Comparison of ENCODE assay signal across 29 cellular contexts in the genomic region with DNA sequence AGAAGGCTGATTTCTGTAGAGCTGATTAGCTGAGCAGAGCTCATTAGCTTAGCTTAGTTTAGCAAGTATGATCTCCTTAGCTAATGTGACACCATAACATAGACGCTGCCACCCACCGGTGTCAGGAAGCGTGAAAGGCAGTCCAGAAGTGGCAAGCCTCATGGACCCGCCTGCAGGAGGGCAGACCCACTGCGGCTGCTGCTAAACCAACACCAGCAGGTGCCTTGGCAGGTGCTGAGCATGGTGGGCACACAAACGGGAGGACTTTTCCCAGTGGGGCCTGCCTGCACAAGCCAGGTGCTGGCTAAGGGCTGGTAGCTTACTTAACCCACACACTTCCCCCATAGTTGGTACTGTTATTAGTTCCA. TPM values are rescaled to one million over a fixed set of nuclear protein-coding genes. Genes with fewer than 3 reads are reported as not detected.
DNase-seq lines count a peak whose midpoint lies in the region; ATAC-seq, FAIRE-seq and TF ChIP-seq lines count a peak whose summit lies in the region.
"Had no signal": no experiment of that assay in that cellular context is flagged by ENCODE, and none has a peak within 500 bp of the region (broad histone marks: within the 10 kb centered on the region; RNA-seq: fewer than 3 reads in every experiment).

No MANE protein-coding gene starts in this region.

- H3K36me3 ChIP-seq in HepG2 (replicated peaks in 1 of 2; ENCODE audit: control insufficient read depth in 1 of 2, insufficient read depth in 2 of 2, low read length in 2 of 2), result no peaks in the 10 kb centered on the region
- H3K36me3 ChIP-seq: BE2C, brain microvascular endothelial cell had no signal

- no peak overlapping the region for H3K4me2 ChIP-seq in HepG2 (ENCODE audit: low read depth, low read length)

- intact Hi-C loops in HepG2 (cut with micrococcal nuclease; ENCODE audit: unreplicated experiment), result no loop called here

- in situ Hi-C loops in HepG2 (cut with HindIII; ENCODE audit: extremely low pct_ligation_motif_present, low pct_unique_long_range_greater_than_20kb), result no loop called here

- 89% methylated on average over 4 of the region's 6 CpGs for WGBS in HepG2 (ENCODE audit: low lambda C conversion rate)

- DNase-seq in D341Med (ENCODE audit: low spot score), result peak; percentile 54
- DNase-seq in NCI-H345 treated with DMSO at 0.1 percent for 48 hours (lab: John Stamatoyannopoulos, UW; ENCODE audit: unreplicated experiment), result peak; percentile 37
- DNase-seq in HepG2 (ENCODE audit: low spot score), result no peak
- no peak for DNase-seq in HUDEP-2 (lab: John Stamatoyannopoulos, UW; ENCODE audit: unreplicated experiment in 76 of 76)
- no peak for DNase-seq in stimulated activated naive CD8-positive, alpha-beta T cell treated with anti-CD3 and anti-CD28 coated beads, Interleukin-15, Interleukin-2, amounts not matched to agents 100 U/mL and 50 U/mL, for 24 hours
- DNase-seq in NCI-H446 (lab: John Stamatoyannopoulos, UW), result no peak
- DNase-seq: activated CD4-positive, alpha-beta T cell treated with anti-CD3 and anti-CD28 coated beads for 36 hours; amygdala; BE2C; brain microvascular endothelial cell; CD8-positive, alpha-beta memory T cell; cerebellar nuclear complex; dermis blood vessel endothelial cell; DMS153; endodermal cell; HFFc6; left ventricle myocardium inferior; mesendoderm; MM.1S; NCI-H524; retina; small intestine; testis had no signal

- H3K9ac ChIP-seq in HepG2 (ENCODE audit: insufficient read depth, low read depth, low read length), result no peak overlapping the region
- H3K9ac ChIP-seq: parathyroid adenoma had no signal

- no peak for TF ChIP-seq EP300 in HepG2 (IDR thresholded peaks at IDR 0.05; ENCODE audit: low read depth in 2 of 2, low read length in 2 of 2)
- no peak for TF ChIP-seq EP300 in HepG2 (CRISPR knock-in tag; IDR thresholded peaks at IDR 0.05; ENCODE audit: borderline replicate concordance)

- H3K79me2 ChIP-seq in HepG2 (ENCODE audit: insufficient read depth, low read length), result no peaks in the 10 kb centered on the region

- no peaks in the 10 kb centered on the region for H3K27me3 ChIP-seq in HepG2 (ENCODE audit: control insufficient read depth in 1 of 2, insufficient read depth in 2 of 2, low read length in 2 of 2)
- H3K27me3 ChIP-seq: BE2C, brain microvascular endothelial cell, testis had no signal

- peak; percentile 50 for ATAC-seq in HG02759 (IDR thresholded peaks at IDR 0.05; ENCODE audit: unreplicated experiment)
- no peak for ATAC-seq in HepG2
- no peak for ATAC-seq in stimulated activated naive CD8-positive, alpha-beta T cell treated with anti-CD3 and anti-CD28 coated beads, Interleukin-15, Interleukin-2, amounts not matched to agents 100 U/mL and 50 U/mL, for 24 hours
- ATAC-seq: activated CD4-positive, alpha-beta T cell treated with anti-CD3 and anti-CD28 coated beads for 36 hours; esophagus mucosa; Panc1 had no signal

- BruUV-seq in HepG2 (replicated peaks; lab: Mats Ljungman, UMichigan), result no TSS peak

- H3K4me3 ChIP-seq in HepG2 (replicated peaks in 1 of 3; ENCODE audit: insufficient read depth in 1 of 3, low read depth in 2 of 3, low read length in 3 of 3), result no peak overlapping the region
- H3K4me3 ChIP-seq: left ventricle myocardium inferior, testis had no signal

- CTCF ChIA-PET in HepG2 (lab: Yijun Ruan, JAX; ENCODE audit: low intra/inter-chr PET ratio, low total read pairs), result no interaction called here

- H3K27ac ChIP-seq in HepG2 (ENCODE audit: extremely low read length, insufficient read depth, low read length), result no peak overlapping the region
- H3K27ac ChIP-seq: brain microvascular endothelial cell, left ventricle myocardium inferior, parathyroid adenoma, testis had no signal

- POLR2A ChIA-PET in HepG2 (lab: Yijun Ruan, JAX), result interaction anchor here (0.6 kb wide), 1 partner anchor 79 kb away, joined by 5 read pairs; no protein-coding TSS in a partner anchor

- no peak overlapping the region for H2AFZ ChIP-seq in HepG2 (ENCODE audit: low read length)
- H2AFZ ChIP-seq: parathyroid adenoma had no signal

- TF ChIP-seq CTCF in HepG2 (CRISPR knock-in tag; IDR thresholded peaks at IDR 0.05), result no peak

- no peak for FAIRE-seq in HepG2 (lab: Jason Lieb, UNC)
- FAIRE-seq: GM12891, keratinocyte, small intestine had no signal

- no peaks in the 10 kb centered on the region for H4K20me1 ChIP-seq in HepG2 (ENCODE audit: insufficient read depth, low read length)

- TF ChIP-seq RAD21 in HepG2 (CRISPR knock-in tag; IDR thresholded peaks at IDR 0.05), result no peak

- TF ChIP-seq POLR2A in HepG2 (IDR thresholded peaks at IDR 0.05; ENCODE audit: insufficient read depth in 1 of 2, low read depth in 2 of 2, low read length in 2 of 2), result no peak

- H3K4me1 ChIP-seq in HepG2 (ENCODE audit: insufficient read depth, low read length), result peaks cover 15% of the 10 kb centered on the region
- H3K4me1 ChIP-seq: BE2C, parathyroid adenoma had no signal

- no peaks in the 10 kb centered on the region for H3K9me3 ChIP-seq in HepG2 (ENCODE audit: low read length)
- H3K9me3 ChIP-seq: BE2C, left ventricle myocardium inferior, testis had no signal

TF ChIP-seq in HepG2, 621 proteins besides CTCF, POLR2A, EP300 and RAD21 (continues in another document):
- TF ChIP-seq, protein P1, sequence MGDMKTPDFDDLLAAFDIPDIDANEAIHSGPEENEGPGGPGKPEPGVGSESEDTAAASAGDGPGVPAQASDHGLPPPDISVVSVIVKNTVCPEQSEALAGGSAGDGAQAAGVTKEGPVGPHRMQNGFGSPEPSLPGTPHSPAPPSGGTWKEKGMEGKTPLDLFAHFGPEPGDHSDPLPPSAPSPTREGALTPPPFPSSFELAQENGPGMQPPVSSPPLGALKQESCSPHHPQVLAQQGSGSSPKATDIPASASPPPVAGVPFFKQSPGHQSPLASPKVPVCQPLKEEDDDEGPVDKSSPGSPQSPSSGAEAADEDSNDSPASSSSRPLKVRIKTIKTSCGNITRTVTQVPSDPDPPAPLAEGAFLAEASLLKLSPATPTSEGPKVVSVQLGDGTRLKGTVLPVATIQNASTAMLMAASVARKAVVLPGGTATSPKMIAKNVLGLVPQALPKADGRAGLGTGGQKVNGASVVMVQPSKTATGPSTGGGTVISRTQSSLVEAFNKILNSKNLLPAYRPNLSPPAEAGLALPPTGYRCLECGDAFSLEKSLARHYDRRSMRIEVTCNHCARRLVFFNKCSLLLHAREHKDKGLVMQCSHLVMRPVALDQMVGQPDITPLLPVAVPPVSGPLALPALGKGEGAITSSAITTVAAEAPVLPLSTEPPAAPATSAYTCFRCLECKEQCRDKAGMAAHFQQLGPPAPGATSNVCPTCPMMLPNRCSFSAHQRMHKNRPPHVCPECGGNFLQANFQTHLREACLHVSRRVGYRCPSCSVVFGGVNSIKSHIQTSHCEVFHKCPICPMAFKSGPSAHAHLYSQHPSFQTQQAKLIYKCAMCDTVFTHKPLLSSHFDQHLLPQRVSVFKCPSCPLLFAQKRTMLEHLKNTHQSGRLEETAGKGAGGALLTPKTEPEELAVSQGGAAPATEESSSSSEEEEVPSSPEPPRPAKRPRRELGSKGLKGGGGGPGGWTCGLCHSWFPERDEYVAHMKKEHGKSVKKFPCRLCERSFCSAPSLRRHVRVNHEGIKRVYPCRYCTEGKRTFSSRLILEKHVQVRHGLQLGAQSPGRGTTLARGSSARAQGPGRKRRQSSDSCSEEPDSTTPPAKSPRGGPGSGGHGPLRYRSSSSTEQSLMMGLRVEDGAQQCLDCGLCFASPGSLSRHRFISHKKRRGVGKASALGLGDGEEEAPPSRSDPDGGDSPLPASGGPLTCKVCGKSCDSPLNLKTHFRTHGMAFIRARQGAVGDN (CRISPR knock-in tag; IDR thresholded peaks at IDR 0.05), result peak; percentile 13; the same call in 1 of the 2 replicates
- TF ChIP-seq, protein P2, sequence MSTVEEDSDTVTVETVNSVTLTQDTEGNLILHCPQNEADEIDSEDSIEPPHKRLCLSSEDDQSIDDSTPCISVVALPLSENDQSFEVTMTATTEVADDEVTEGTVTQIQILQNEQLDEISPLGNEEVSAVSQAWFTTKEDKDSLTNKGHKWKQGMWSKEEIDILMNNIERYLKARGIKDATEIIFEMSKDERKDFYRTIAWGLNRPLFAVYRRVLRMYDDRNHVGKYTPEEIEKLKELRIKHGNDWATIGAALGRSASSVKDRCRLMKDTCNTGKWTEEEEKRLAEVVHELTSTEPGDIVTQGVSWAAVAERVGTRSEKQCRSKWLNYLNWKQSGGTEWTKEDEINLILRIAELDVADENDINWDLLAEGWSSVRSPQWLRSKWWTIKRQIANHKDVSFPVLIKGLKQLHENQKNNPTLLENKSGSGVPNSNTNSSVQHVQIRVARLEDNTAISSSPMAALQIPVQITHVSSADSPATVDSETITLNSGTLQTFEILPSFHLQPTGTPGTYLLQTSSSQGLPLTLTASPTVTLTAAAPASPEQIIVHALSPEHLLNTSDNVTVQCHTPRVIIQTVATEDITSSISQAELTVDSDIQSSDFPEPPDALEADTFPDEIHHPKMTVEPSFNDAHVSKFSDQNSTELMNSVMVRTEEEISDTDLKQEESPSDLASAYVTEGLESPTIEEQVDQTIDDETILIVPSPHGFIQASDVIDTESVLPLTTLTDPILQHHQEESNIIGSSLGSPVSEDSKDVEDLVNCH (CRISPR knock-in tag; IDR thresholded peaks at IDR 0.05), result no peak
- TF ChIP-seq RBM39 (IDR thresholded peaks at IDR 0.05; ENCODE audit: low read depth, low read length, poor library complexity, severe bottlenecking), result no peak

RNA-seq across cellular contexts. Expression of a gene that starts 22.7 kb away (rescaled TPM):
- 2.4 and 3.7 TPM in 2 replicates for total RNA-seq in HepG2 (2016; rRNA removed; fragmentation: Illumina TruSeq; extraction: Trizol)
- 0.71 and 1.2 TPM in 2 replicates for total RNA-seq in HepG2 (2016; cell fraction: cytosol; rRNA removed; fragmentation: Illumina TruSeq; extraction: Trizol; ENCODE audit: low read depth)
- total RNA-seq in HepG2 (2016; cell fraction: insoluble cytoplasmic fraction; rRNA removed; fragmentation: Illumina TruSeq; extraction: Trizol), result 2.5 and 4.2 TPM in 2 replicates
- 2.2 and 2.8 TPM in 2 replicates for total RNA-seq in HepG2 (2016; cell fraction: membrane; rRNA removed; fragmentation: Illumina TruSeq; extraction: Trizol)
- 2.8 and 5.7 TPM in 2 replicates for total RNA-seq in HepG2 (2016; cell fraction: nucleus; rRNA removed; fragmentation: Illumina TruSeq; extraction: Trizol)
- 9.5 and 9.8 TPM in 2 replicates for polyA plus RNA-seq in HepG2 (2011; rRNA removed)
- 8.8 and 10.7 TPM in 2 replicates for polyA plus RNA-seq in HepG2 (2011; cell fraction: cytosol; rRNA removed)
- polyA plus RNA-seq in HepG2 (2011; cell fraction: nucleus; rRNA removed), result 13.1 TPM in 2 replicates
- 8.9 and 17.1 TPM in 2 replicates for polyA plus RNA-seq in HepG2 (2012)
- polyA plus RNA-seq in HepG2 (2016; cell fraction: cytosol; fragmentation: Illumina TruSeq; extraction: Trizol; ENCODE audit: low read depth), result 1.00 and 1.1 TPM in 2 replicates
- 4.4 and 5.2 TPM in 2 replicates for polyA plus RNA-seq in HepG2 (2016; cell fraction: insoluble cytoplasmic fraction; fragmentation: Illumina TruSeq; extraction: Trizol; ENCODE audit: low read depth)
- polyA plus RNA-seq in HepG2 (2016; cell fraction: membrane; fragmentation: Illumina TruSeq; extraction: Trizol; ENCODE audit: low read depth), result 2.5 and 3.0 TPM in 2 replicates
- polyA plus RNA-seq in HepG2 (2016; cell fraction: nucleus; fragmentation: Illumina TruSeq; extraction: Trizol; ENCODE audit: insufficient read depth, low read depth), result 9.7 and 10.1 TPM in 2 replicates
- 4.3 and 12.2 TPM in 2 replicates for polyA minus RNA-seq in HepG2 (2011; rRNA and poly(A)+ RNA removed; ENCODE audit: low replicate concordance)
- 6.2 and 7.4 TPM in 2 replicates for polyA minus RNA-seq in HepG2 (2011; cell fraction: cytosol; rRNA and poly(A)+ RNA removed)
- 13.1 and 17.1 TPM in 2 replicates for polyA minus RNA-seq in HepG2 (2011; cell fraction: nucleus; rRNA and poly(A)+ RNA removed)

Comparison
In these comparisons a context has a peak if more than half of its experiments do, and no peak if none do; other contexts are left out.
1. DNase-seq: peak in D341Med (single experiment) and NCI-H345 treated with DMSO at 0.1 percent for 48 hours (single experiment); none in HepG2 (single experiment), HUDEP-2 (0 of 76), stimulated activated naive CD8-positive, alpha-beta T cell treated with anti-CD3 and anti-CD28 coated beads, Interleukin-15, Interleukin-2, amounts not matched to agents 100 U/mL and 50 U/mL, for 24 hours (single experiment) and NCI-H446 (0 of 2).